In the genomic region with DNA sequence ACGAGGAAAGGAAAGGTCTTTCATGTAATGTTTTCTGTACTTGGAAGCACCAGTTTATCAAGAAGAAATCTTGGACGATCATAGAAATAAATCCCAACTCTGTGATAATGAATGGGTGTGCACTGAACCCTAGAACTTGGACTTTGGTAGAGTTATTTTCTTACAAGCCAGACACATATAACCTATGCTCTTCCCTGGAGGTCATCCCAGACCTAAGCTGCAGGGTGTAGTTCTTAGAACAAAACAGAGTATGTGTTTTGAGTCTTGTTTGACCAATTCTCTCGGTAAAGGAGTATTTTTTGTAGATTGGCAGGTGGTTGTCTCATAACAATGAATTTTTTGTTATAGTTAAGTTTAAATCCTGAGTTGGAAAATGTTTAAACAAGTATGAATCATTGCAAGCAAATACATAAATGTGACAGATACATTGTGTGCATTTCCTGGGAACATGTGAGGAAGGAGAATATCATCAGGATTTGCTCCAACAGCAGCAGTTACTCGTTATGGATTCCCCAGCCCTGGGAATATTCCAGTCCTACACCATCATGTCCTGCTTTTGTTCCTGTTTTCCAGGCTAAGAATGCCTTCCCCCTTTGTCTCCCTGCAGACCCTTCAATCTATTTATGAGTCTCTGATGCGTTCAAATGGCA, we compare ENCODE assay signal across 19 cellular contexts.
"Had no signal": no experiment of that assay in that cellular context is flagged by ENCODE, and none has a peak within 500 bp of the region (broad histone marks: within the 10 kb centered on the region; RNA-seq: fewer than 3 reads in every experiment).

No MANE protein-coding gene starts in this region.

- ATAC-seq: activated CD8-positive, alpha-beta T cell treated with anti-CD3 and anti-CD28 coated beads for 36 hours; activated naive CD8-positive, alpha-beta T cell treated with anti-CD3 and anti-CD28 coated beads, Interleukin-2, amount 50 U/mL, for 24 hours; foreskin keratinocyte; psoas muscle had no signal

- DNase-seq: activated CD4-positive, alpha-beta T cell treated with anti-CD3 and anti-CD28 coated beads, Interleukin-2, amount 10 ng/mL, durations not matched to agents 24 days and 14 days; activated CD8-positive, alpha-beta T cell treated with anti-CD3 and anti-CD28 coated beads for 36 hours; activated naive CD4-positive, alpha-beta T cell treated with Interleukin-2 at 50 U/mL for 16 hours; activated naive CD8-positive, alpha-beta T cell treated with anti-CD3 and anti-CD28 coated beads, Interleukin-2, amount 50 U/mL, for 24 hours; activated T-cell treated with anti-CD3 and anti-CD28 coated beads, Interleukin-2, amount 50 U/mL, for 24 hours; aorta; cerebellar nuclear complex; effector memory CD4-positive, alpha-beta T cell; foreskin keratinocyte; hypothalamus; kidney; left ventricle myocardium inferior; naive B cell; ovary; psoas muscle; sigmoid colon; stimulated activated naive CD4-positive, alpha-beta T cell; tibial artery; uterus had no signal

- H3K27ac ChIP-seq: foreskin keratinocyte, left ventricle myocardium inferior, ovary, psoas muscle, tibial artery, uterus had no signal
